7 cellular contexts compared by ENCODE assay signal in the genomic region with DNA sequence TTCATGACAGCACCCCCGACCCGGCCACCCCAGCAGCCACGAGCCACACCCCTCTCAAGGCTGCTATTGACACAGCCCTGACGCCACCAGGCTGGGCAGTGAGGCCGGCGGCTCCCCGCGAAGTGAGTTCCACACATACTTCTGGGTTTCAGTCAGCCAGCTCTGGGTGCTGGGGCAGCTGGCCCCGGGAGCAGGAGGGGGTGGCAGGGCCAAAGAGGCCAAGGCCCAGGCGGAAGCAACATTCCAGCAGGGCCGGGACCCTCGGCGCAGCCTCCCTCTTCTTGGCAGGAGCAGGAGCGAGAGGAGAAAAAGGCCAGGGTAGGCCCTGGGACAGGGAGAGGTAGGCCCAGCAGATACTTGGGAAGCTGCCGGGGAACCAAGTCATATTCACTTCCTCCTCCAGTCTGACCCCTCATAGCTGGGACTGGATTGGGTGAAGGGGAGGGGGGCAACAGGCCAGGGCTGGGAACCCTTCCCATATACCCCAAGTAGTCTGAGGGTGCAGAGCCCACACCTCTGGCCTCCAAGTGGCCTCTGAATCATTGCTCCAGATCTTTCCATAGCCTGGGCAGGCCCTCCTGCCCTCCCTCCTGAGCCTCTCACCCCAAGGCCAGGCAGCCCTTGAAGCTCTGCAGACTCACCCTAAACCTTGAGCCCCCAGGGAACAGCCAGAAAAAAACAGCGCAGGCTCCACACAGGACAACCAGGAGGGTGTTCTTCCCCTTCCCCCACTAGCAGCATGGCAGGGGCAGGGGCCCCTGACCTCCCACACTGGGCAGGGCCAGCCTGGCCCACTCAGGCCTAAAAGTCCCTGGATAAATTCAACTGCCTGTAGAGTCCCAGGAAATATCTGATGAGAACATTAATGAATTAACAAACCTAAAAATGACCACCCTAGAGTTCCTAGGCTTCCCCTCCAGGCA. TPM values are rescaled to one million over a fixed set of nuclear protein-coding genes. Genes with fewer than 3 reads are reported as not detected.
DNase-seq lines count a peak whose midpoint lies in the region; ATAC-seq, FAIRE-seq and TF ChIP-seq lines count a peak whose summit lies in the region.

No MANE protein-coding gene starts in this region.

- DNase-seq in MV-4-11 (lab: John Stamatoyannopoulos, UW), result peak; percentile 53
- no peak for DNase-seq in H1 (ENCODE audit: low read depth in 1 of 2, low spot score in 2 of 2)
- DNase-seq in mucosa of gallbladder (ENCODE audit: low spot score), result peak; percentile 78
- peak; percentile 90 to 97 for DNase-seq in aorta
- no peak for DNase-seq in activated effector memory CD4-positive, alpha-beta T cell treated with Interleukin-2 at 50 U/mL for 16 hours
- DNase-seq in RKO (ENCODE audit: low spot score), result no peak

- no peak overlapping the region for H2BK120ac ChIP-seq in H1 (replicated peaks; ENCODE audit: low read depth, low read length)

- H2BK12ac ChIP-seq in H1 (ENCODE audit: low read depth, low read length), result no peak overlapping the region

- H4K8ac ChIP-seq in H1 (ENCODE audit: extremely low read depth, insufficient read depth, low read length), result no peak overlapping the region; the same call in 1 of the 2 replicates

- no peaks in the 10 kb centered on the region for H3K27me3 ChIP-seq in H1 (replicated peaks in 1 of 4; ENCODE audit: control insufficient read depth in 3 of 4, extremely low read depth in 1 of 4, insufficient read depth in 3 of 4, low read length in 3 of 4)
- H3K27me3 ChIP-seq in aorta (ENCODE audit: control insufficient read depth in 1 of 2, insufficient read depth in 2 of 2, low read length in 1 of 2), result no peaks in the 10 kb centered on the region

- no peak for FAIRE-seq in H1 (lab: Jason Lieb, UNC)

- H3K4me1 ChIP-seq in H1 (replicated peaks in 1 of 4; ENCODE audit: control insufficient read depth in 3 of 4, insufficient read depth in 4 of 4, low read length in 3 of 4), result peaks cover 8 to 45% (median 25%) of the 10 kb centered on the region in 4 experiments
- no peaks in the 10 kb centered on the region for H3K4me1 ChIP-seq in aorta (ENCODE audit: control insufficient read depth in 1 of 2, insufficient read depth in 2 of 2, low read length in 2 of 2)

- no peak overlapping the region; the same call in 1 of the 2 replicates for H3K27ac ChIP-seq in H1 (ENCODE audit: low read depth, low read length)
- H3K27ac ChIP-seq in aorta (ENCODE audit: low read depth in 1 of 2, low read length in 2 of 2), result peak overlapping the region; percentile 89 to 99

- no peaks in the 10 kb centered on the region for H3K36me3 ChIP-seq in H1 (ENCODE audit: control insufficient read depth in 2 of 4, insufficient read depth in 4 of 4, low read length in 3 of 4)
- peaks cover 0 to 2% of the 10 kb centered on the region in 2 donors for H3K36me3 ChIP-seq in aorta (ENCODE audit: control insufficient read depth in 1 of 2, insufficient read depth in 2 of 2, low read length in 1 of 2)

- no peak for TF ChIP-seq EP300 in H1 (IDR thresholded peaks at IDR 0.05; ENCODE audit: borderline replicate concordance in 1 of 2, low read depth in 2 of 2, low read length in 2 of 2)

- H3K79me1 ChIP-seq in H1 (ENCODE audit: low read depth, low read length), result peaks cover 32% of the 10 kb centered on the region

- no peak for TF ChIP-seq CTCF in H1 (IDR thresholded peaks at IDR 0.05; ENCODE audit: control extremely low read depth in 1 of 3, insufficient read depth in 1 of 3, low read depth in 1 of 3, low read length in 3 of 3)

- H3K4me2 ChIP-seq in H1 (ENCODE audit: insufficient read depth in 1 of 2, low read depth in 2 of 2, low read length in 2 of 2), result no peak overlapping the region

- peaks cover 5 to 68% of the 10 kb centered on the region in 2 experiments; a peak in 3 of 4 replicates for H3K79me2 ChIP-seq in H1 (ENCODE audit: control insufficient read depth in 1 of 2, insufficient read depth in 2 of 2, low read length in 2 of 2)

- H3K4me3 ChIP-seq in H1 (ENCODE audit: extremely low read depth in 1 of 4, insufficient read depth in 2 of 4, low read depth in 3 of 4, low read length in 4 of 4), result no peak overlapping the region
- H3K4me3 ChIP-seq in aorta (ENCODE audit: low read length in 2 of 2), result no peak overlapping the region

- H4K91ac ChIP-seq in H1 (replicated peaks; ENCODE audit: insufficient read length, low read length), result no peak overlapping the region

- no peak overlapping the region for H2BK15ac ChIP-seq in H1 (ENCODE audit: low read length)

- no peak overlapping the region for H3K23ac ChIP-seq in H1 (ENCODE audit: insufficient read length)

- no peak for TF ChIP-seq RAD21 in H1 (IDR thresholded peaks at IDR 0.05 in 1 of 2, conservative IDR thresholded peaks at IDR 0.05 in 1 of 2; ENCODE audit: low read depth in 2 of 2, low read length in 2 of 2)

- H3K56ac ChIP-seq in H1 (replicated peaks; ENCODE audit: insufficient read length, low read depth, low read length), result no peak overlapping the region

- peak; percentile 61 for ATAC-seq in aorta (ENCODE audit: low FRiP score)
- ATAC-seq in HG03108 (IDR thresholded peaks at IDR 0.05; ENCODE audit: unreplicated experiment), result no peak

- peak overlapping the region in 2 of 4 experiments; percentile 38 to 51; a peak in 2 of 7 replicates for H3K9ac ChIP-seq in H1 (replicated peaks in 1 of 4; ENCODE audit: extremely low read depth in 1 of 4, low read depth in 3 of 4, low read length in 3 of 4)

- CTCF ChIA-PET in H1 (lab: Charles Lee; ENCODE audit: partially characterized antibody), result interaction anchor here (0.6 to 3.7 kb wide), 4 partner anchors 11 to 35 kb away, joined by 3 to 11 read pairs (median 4); no protein-coding TSS in a partner anchor

- no peak overlapping the region for H2AFZ ChIP-seq in H1 (ENCODE audit: low read length)

- H3K4ac ChIP-seq in H1 (replicated peaks; ENCODE audit: insufficient read length, low read depth, low read length), result no peak overlapping the region

- H3K14ac ChIP-seq in H1 (ENCODE audit: insufficient read length), result no peak overlapping the region

- POLR2A ChIA-PET in H1 (lab: Charles Lee; ENCODE audit: partially characterized antibody), result interaction anchor here (1.0 to 5.9 kb wide), 3 partner anchors 8 to 16 kb away, joined by 4 to 36 read pairs (median 6); no protein-coding TSS in a partner anchor

- peaks cover 4 to 21% of the 10 kb centered on the region in 2 experiments for H4K20me1 ChIP-seq in H1 (replicated peaks in 1 of 2; ENCODE audit: control insufficient read depth in 1 of 2, insufficient read depth in 2 of 2, low read length in 2 of 2)

- no peak for TF ChIP-seq POLR2A in H1 (IDR thresholded peaks at IDR 0.05; ENCODE audit: control extremely low read depth in 1 of 2, low read depth in 2 of 2, low read length in 2 of 2)

- H2BK20ac ChIP-seq in H1 (ENCODE audit: low read length), result no peak overlapping the region

- H3K23me2 ChIP-seq in H1 (ENCODE audit: low read depth, low read length), result peaks cover 5% of the 10 kb centered on the region

- H2AK5ac ChIP-seq in H1 (ENCODE audit: low read depth, low read length), result no peak overlapping the region

- 85% methylated on average over 15 of the region's 16 CpGs; no CpG with 5 or more reads in 1 of the 2 experiments for WGBS in H1 (ENCODE audit: extremely low coverage in 1 of 2, insufficient coverage in 1 of 2, insufficient read length in 1 of 2, insufficient replicate concordance in 2 of 2, low coverage in 1 of 2, low lambda C conversion rate in 2 of 2, missing lambda C conversion rate in 1 of 2), 2 experiments
- 1 to 4% methylated on average over 15 to 16 of the region's 16 CpGs for WGBS in aorta, 2 donors

- intact Hi-C loops in aorta (cut with DNase I), result no loop called here

- H3K18ac ChIP-seq in H1 (ENCODE audit: extremely low read depth, low read length), result 0 out of 2 replicates have a peak overlapping the region, but pooled peaks have one; percentile 19

- peak overlapping the region; percentile 2; the same call in 1 of the 2 replicates for H2BK5ac ChIP-seq in H1 (ENCODE audit: low read depth, low read length)

- H3K9me3 ChIP-seq in H1 (ENCODE audit: insufficient read depth in 2 of 2, low read depth in 1 of 2, low read length in 1 of 2) (no peaks in the 10 kb centered on the region), aorta (ENCODE audit: control insufficient read depth, low read length) (no peaks in the 10 kb centered on the region)

- H4K5ac ChIP-seq in H1 (ENCODE audit: insufficient read length, low read depth, low read length), result no peak overlapping the region

TF ChIP-seq in H1, 55 proteins besides CTCF, POLR2A, EP300 and RAD21:
- TF ChIP-seq SIX5 (IDR thresholded peaks at IDR 0.05; ENCODE audit: low read depth, low read length) (no peak), FOSL1 (IDR thresholded peaks at IDR 0.05; ENCODE audit: insufficient read depth, low read depth, low read length) (no peak), KDM4A (IDR thresholded peaks at IDR 0.05; ENCODE audit: low read depth, low read length, severe bottlenecking) (no peak)

RNA-seq across cellular contexts. Expression of gene HSPG2, which starts 5.7 kb away (rescaled TPM):
- 108 and 111 TPM in 2 replicates for total RNA-seq in H1 (2021; fragmentation: NEBNext Ultra II Directional; extraction: Animal tissue kit (Norgen Biotek cat#: 25700))
- 17.8 and 27.7 TPM in 2 replicates for polyA plus RNA-seq in H1 (2011; rRNA removed)
- 17.0 TPM for polyA plus RNA-seq in H1 (2011; cell fraction: cytosol; rRNA removed)
- polyA plus RNA-seq in H1 (2011; cell fraction: nucleus; rRNA removed), result 113 TPM
- polyA plus RNA-seq in H1 (2012, experiment 1 of 2), result 41.0 to 91.2 TPM (median 79.8 TPM) in 4 replicates
- 63.7 TPM for polyA plus RNA-seq in H1 (2012, experiment 2 of 2)
- 65.5 TPM for polyA plus RNA-seq in H1 (2013, experiment 1 of 2)
- polyA plus RNA-seq in H1 (2013, experiment 2 of 2), result 40.5 TPM
- polyA minus RNA-seq in H1 (2011; rRNA and poly(A)+ RNA removed), result 27.8 and 28.3 TPM in 2 replicates
- 68.4 TPM for polyA minus RNA-seq in H1 (2011; cell fraction: cytosol; rRNA and poly(A)+ RNA removed)
- 87.7 TPM for polyA minus RNA-seq in H1 (2011; cell fraction: nucleus; rRNA and poly(A)+ RNA removed)
- total RNA-seq in mucosa of gallbladder, result 746 TPM
- 1,000 to 10,000 TPM in 1 of 2 donors, 100 to 1,000 TPM in 1; 868 to 1,205 TPM for total RNA-seq in aorta
- polyA plus RNA-seq in aorta, result 100 to 1,000 TPM in 1 of 2 donors, 10 to 100 TPM in 1; 49.1 to 268 TPM

RNA-seq across cellular contexts. Expression of gene CELA3B, which starts 45.4 kb away (rescaled TPM):
- total RNA-seq in H1 (2021; fragmentation: NEBNext Ultra II Directional; extraction: Animal tissue kit (Norgen Biotek cat#: 25700)), result not detected in 2 replicates
- polyA plus RNA-seq in H1 (2011; rRNA removed) (not detected in 2 replicates), aorta (1 to 10 TPM; 2.5 to 7.5 TPM)
- not detected for polyA plus RNA-seq in H1 (2011; cell fraction: cytosol; rRNA removed)
- not detected for polyA plus RNA-seq in H1 (2011; cell fraction: nucleus; rRNA removed)
- polyA plus RNA-seq in H1 (2012, experiment 1 of 2), result not detected in 4 replicates
- not detected for polyA plus RNA-seq in H1 (2012, experiment 2 of 2)
- polyA plus RNA-seq in H1 (2013, experiment 1 of 2), result not detected
- polyA plus RNA-seq in H1 (2013, experiment 2 of 2), result not detected
- not detected in 2 replicates for polyA minus RNA-seq in H1 (2011; rRNA and poly(A)+ RNA removed)
- not detected for polyA minus RNA-seq in H1 (2011; cell fraction: cytosol; rRNA and poly(A)+ RNA removed)
- not detected for polyA minus RNA-seq in H1 (2011; cell fraction: nucleus; rRNA and poly(A)+ RNA removed)
- total RNA-seq in mucosa of gallbladder (13.7 TPM), aorta (1 to 10 TPM; 1.0 to 1.8 TPM)

Comparison
In these comparisons a context has a peak if more than half of its experiments do, and no peak if none do; other contexts are left out.
1. DNase-seq: peak in MV-4-11 (single experiment), mucosa of gallbladder (single experiment) and aorta (2 of 2); none in H1 (0 of 2), activated effector memory CD4-positive, alpha-beta T cell treated with Interleukin-2 at 50 U/mL for 16 hours (single experiment) and RKO (single experiment).